In the genomic region with DNA sequence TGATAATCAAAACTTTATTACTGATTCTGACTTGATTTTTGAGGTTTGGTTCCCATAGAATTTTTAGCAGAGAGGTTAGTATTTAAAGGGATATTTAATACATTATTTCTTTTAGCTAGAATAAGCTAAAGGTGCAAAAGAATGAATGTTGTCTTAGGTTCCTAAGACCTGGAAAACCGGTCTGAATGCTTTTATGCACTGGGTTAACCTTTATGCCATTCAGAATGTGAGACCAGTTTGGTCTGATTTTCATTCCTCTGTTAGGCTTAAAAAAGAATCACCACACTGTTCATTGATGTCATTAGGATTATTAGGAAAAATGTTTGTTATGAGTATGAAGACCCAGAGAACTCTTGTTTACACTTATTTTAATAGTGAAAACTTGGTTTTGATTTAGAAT, we compare ENCODE assay signal across 27 cellular contexts. TPM values are rescaled to one million over a fixed set of nuclear protein-coding genes. Genes with fewer than 3 reads are reported as not detected.
DNase-seq lines count a peak whose midpoint lies in the region; ATAC-seq, FAIRE-seq and TF ChIP-seq lines count a peak whose summit lies in the region.
"Had no signal": no experiment of that assay in that cellular context is flagged by ENCODE, and none has a peak within 500 bp of the region (broad histone marks: within the 10 kb centered on the region; RNA-seq: fewer than 3 reads in every experiment).

No MANE protein-coding gene starts in this region.

- H3K36me3 ChIP-seq in PC-3 (ENCODE audit: low read depth, low read length) (no peaks in the 10 kb centered on the region), small intestine (ENCODE audit: control insufficient read depth in 2 of 2, insufficient read depth in 2 of 2, low read length in 2 of 2) (no peaks in the 10 kb centered on the region)
- H3K36me3 ChIP-seq: cardiac muscle cell had no signal

- no peak overlapping the region for H3K4me3 Mint-ChIP-seq in activated T-cell treated with anti-CD3 and anti-CD28 coated beads, Interleukin-2, amount 50 U/mL, for 24 hours
- H3K4me3 Mint-ChIP-seq in activated T-cell treated with anti-CD3 and anti-CD28 coated beads, Interleukin-2, amount 50 U/mL, for 4 hours, result no peak overlapping the region
- H3K4me3 Mint-ChIP-seq in activated CD4-positive, alpha-beta memory T cell treated with anti-CD3 and anti-CD28 coated beads for 36 hours, result no peak overlapping the region
- H3K4me3 Mint-ChIP-seq: stimulated activated memory B cell treated with anti-CD40 and anti-IgM and Interleukin-4, amounts not matched to agents 10 μg/mL and 1 μg/mL and 100 μg/mL, for 72 hours had no signal

- WGBS in small intestine, 3 donors, result 16 to 60% (median 28%) methylated on average over 1 of the region's 1 CpG

- H3F3A ChIP-seq in PC-3 (ENCODE audit: low read length, unreplicated experiment), result no peaks in the 10 kb centered on the region

- no peaks in the 10 kb centered on the region for H3K9me3 Mint-ChIP-seq in activated T-cell treated with anti-CD3 and anti-CD28 coated beads, Interleukin-2, amount 50 U/mL, for 24 hours
- H3K9me3 Mint-ChIP-seq in activated T-cell treated with anti-CD3 and anti-CD28 coated beads, Interleukin-2, amount 50 U/mL, for 4 hours, result no peaks in the 10 kb centered on the region
- no peaks in the 10 kb centered on the region for H3K9me3 Mint-ChIP-seq in activated CD4-positive, alpha-beta memory T cell treated with anti-CD3 and anti-CD28 coated beads for 36 hours
- H3K9me3 Mint-ChIP-seq: activated naive CD4-positive, alpha-beta T cell treated with anti-CD3 and anti-CD28 coated beads, Interleukin-2, amount 50 U/mL, for 72 hours; stimulated activated memory B cell treated with anti-CD40 and anti-IgM and Interleukin-4, amounts not matched to agents 10 μg/mL and 1 μg/mL and 100 μg/mL, for 72 hours; T-helper 2 cell treated with Interferon-gamma antibody and Interleukin-4, amounts not matched to agents 5 μg/mL and 100 μg/mL, for 36 hours had no signal

- CTCF ChIA-PET in PC-3 (lab: Charles Lee), result no interaction called here
- CTCF ChIA-PET in activated CD4-positive, alpha-beta memory T cell treated with anti-CD3 and anti-CD28 coated beads for 36 hours (lab: Charles Lee), result interaction anchor here (2.4 kb wide), 1 partner anchor 142 kb away, joined by 13 read pairs; no protein-coding TSS in a partner anchor

- intact Hi-C loops in PC-3 (cut with micrococcal nuclease) (no loop called here), left colon (cut with DNase I, micrococcal nuclease) (loop anchor here in 1 of 2 donors (10.0 kb wide), 1 partner anchor 95 kb away; no protein-coding TSS in a partner anchor)
- intact Hi-C loops in activated CD4-positive, alpha-beta memory T cell treated with anti-CD3 and anti-CD28 coated beads for 36 hours (cut with micrococcal nuclease), result loop anchor here (5.0 kb wide), 1 partner anchor 108 kb away; the partner anchor contains the start of gene DDX20

- no peak for DNase-seq in activated T-cell treated with anti-CD3 and anti-CD28 coated beads, Interleukin-2, amount 50 U/mL, for 24 hours
- no peak for DNase-seq in activated T-cell treated with anti-CD3 and anti-CD28 coated beads, Interleukin-2, amount 50 U/mL, for 4 hours
- DNase-seq in PC-3 (peak; percentile 60), left colon (no peak), small intestine (peak; percentile 21), DMS153 treated with DMSO at 0.1 percent for 48 hours (lab: John Stamatoyannopoulos, UW; ENCODE audit: unreplicated experiment) (no peak)
- no peak for DNase-seq in activated CD4-positive, alpha-beta memory T cell treated with anti-CD3 and anti-CD28 coated beads for 36 hours
- DNase-seq: activated CD4-positive, alpha-beta T cell treated with anti-CD3 and anti-CD28 coated beads for 4 hours; C1 segment of cervical spinal cord; effector CD8-positive, alpha-beta T cell; H7; NCI-H1417; NCI-H2029; NCI-H226; NCI-H526 treated with DMSO at 0.1 percent for 48 hours; psoas muscle; SIG-M5 had no signal

- no TSS peak for BruUV-seq in PC-3 (replicated peaks; lab: Mats Ljungman, UMichigan)

- peaks cover 77% of the 10 kb centered on the region for H3K4me1 Mint-ChIP-seq in activated T-cell treated with anti-CD3 and anti-CD28 coated beads, Interleukin-2, amount 50 U/mL, for 24 hours (ENCODE audit: low read depth)
- H3K4me1 Mint-ChIP-seq in activated T-cell treated with anti-CD3 and anti-CD28 coated beads, Interleukin-2, amount 50 U/mL, for 4 hours (ENCODE audit: low read depth), result peaks cover 73% of the 10 kb centered on the region
- H3K4me1 Mint-ChIP-seq in activated CD4-positive, alpha-beta memory T cell treated with anti-CD3 and anti-CD28 coated beads for 36 hours (ENCODE audit: low read depth), result peaks cover 73% of the 10 kb centered on the region

- no peak for TF ChIP-seq CTCF in PC-3 (conservative IDR thresholded peaks at IDR 0.05; ENCODE audit: low read depth, low read length)

- H3K4me1 ChIP-seq in PC-3 (ENCODE audit: insufficient read depth, low read length), result peaks cover 9% of the 10 kb centered on the region
- peaks cover 3 to 8% of the 10 kb centered on the region in 2 donors for H3K4me1 ChIP-seq in small intestine (ENCODE audit: control insufficient read depth in 2 of 2, insufficient read depth in 1 of 2, low read depth in 1 of 2, low read length in 1 of 2)

- H2AFZ ChIP-seq in PC-3 (ENCODE audit: low read length), result no peak overlapping the region

- FAIRE-seq in small intestine (lab: Jason Lieb, UNC), result no peak
- FAIRE-seq: colon, RCC 7860 had no signal

- 0 out of 2 replicates have a peak, but pooled peaks cover 5% of the 10 kb centered on the region for H4K20me1 ChIP-seq in PC-3 (ENCODE audit: low read length)

- ATAC-seq in activated T-cell treated with anti-CD3 and anti-CD28 coated beads, Interleukin-2, amount 50 U/mL, for 4 hours, result no peak
- no peak for ATAC-seq in PC-3
- peak; percentile 24 for ATAC-seq in left colon
- ATAC-seq in GM18505 (IDR thresholded peaks at IDR 0.05; ENCODE audit: unreplicated experiment), result no peak
- ATAC-seq: activated naive CD4-positive, alpha-beta T cell treated with anti-CD3 and anti-CD28 coated beads, Interleukin-2, amount 50 U/mL, for 72 hours; psoas muscle; stimulated activated memory B cell treated with anti-CD40 and anti-IgM and Interleukin-4, amounts not matched to agents 10 μg/mL and 1 μg/mL and 100 μg/mL, for 72 hours had no signal

- peak overlapping the region; percentile 26; the same call in 1 of the 2 replicates for H3K4me2 ChIP-seq in PC-3 (ENCODE audit: low read length)

- H3K79me2 ChIP-seq in PC-3 (ENCODE audit: low read length), result peaks cover 28% of the 10 kb centered on the region; the same call in 1 of the 2 replicates

- no peak overlapping the region for H3K9ac ChIP-seq in PC-3 (ENCODE audit: low read length)

- H3K27ac ChIP-seq in PC-3 (ENCODE audit: low read length), result no peak overlapping the region
- no peak overlapping the region for H3K27ac ChIP-seq in small intestine (ENCODE audit: low read depth in 1 of 2, low read length in 1 of 2)
- H3K27ac ChIP-seq: 22Rv1, cardiac muscle cell, epithelial cell of prostate, HL-60, psoas muscle had no signal

- POLR2A ChIA-PET in PC-3 (lab: Charles Lee; ENCODE audit: unreplicated experiment), result no interaction called here
- POLR2A ChIA-PET in activated CD4-positive, alpha-beta memory T cell treated with anti-CD3 and anti-CD28 coated beads for 36 hours (lab: Charles Lee), result interaction anchor here (0.9 kb wide), 1 partner anchor 141 kb away, joined by 3 read pairs; no protein-coding TSS in a partner anchor

- no peaks in the 10 kb centered on the region for H3K9me2 ChIP-seq in PC-3 (replicated peaks; ENCODE audit: low read length)

- H3K27me3 Mint-ChIP-seq in activated T-cell treated with anti-CD3 and anti-CD28 coated beads, Interleukin-2, amount 50 U/mL, for 24 hours, result no peaks in the 10 kb centered on the region
- H3K27me3 Mint-ChIP-seq in activated T-cell treated with anti-CD3 and anti-CD28 coated beads, Interleukin-2, amount 50 U/mL, for 4 hours (ENCODE audit: low read depth), result no peaks in the 10 kb centered on the region
- H3K27me3 Mint-ChIP-seq in activated CD4-positive, alpha-beta memory T cell treated with anti-CD3 and anti-CD28 coated beads for 36 hours, result no peaks in the 10 kb centered on the region
- H3K27me3 Mint-ChIP-seq: stimulated activated memory B cell treated with anti-CD40 and anti-IgM and Interleukin-4, amounts not matched to agents 10 μg/mL and 1 μg/mL and 100 μg/mL, for 72 hours had no signal

- H3K4me3 ChIP-seq in PC-3 (ENCODE audit: low read length), result no peak overlapping the region
- H3K4me3 ChIP-seq in small intestine (ENCODE audit: low read depth in 1 of 2, low read length in 2 of 2), result no peak overlapping the region
- H3K4me3 ChIP-seq: cardiac muscle cell, psoas muscle had no signal

- no peak for TF ChIP-seq POLR2A in GM18505 (IDR thresholded peaks at IDR 0.05; ENCODE audit: borderline replicate concordance, extremely low read depth, insufficient read depth, insufficient read length)

- H3K27ac Mint-ChIP-seq in activated T-cell treated with anti-CD3 and anti-CD28 coated beads, Interleukin-2, amount 50 U/mL, for 24 hours, result peak overlapping the region; percentile 67
- no peak overlapping the region for H3K27ac Mint-ChIP-seq in activated CD4-positive, alpha-beta memory T cell treated with anti-CD3 and anti-CD28 coated beads for 36 hours

- H3K9me3 ChIP-seq in PC-3 (ENCODE audit: low read length), result no peaks in the 10 kb centered on the region
- no peaks in the 10 kb centered on the region for H3K9me3 ChIP-seq in small intestine (ENCODE audit: control insufficient read depth, low read depth)
- H3K9me3 ChIP-seq: psoas muscle had no signal

- H3K27me3 ChIP-seq in PC-3 (ENCODE audit: low read length) (no peaks in the 10 kb centered on the region), small intestine (ENCODE audit: control insufficient read depth in 2 of 2, insufficient read depth in 2 of 2, low read length in 2 of 2) (no peaks in the 10 kb centered on the region)
- H3K27me3 ChIP-seq: cardiac muscle cell had no signal

- H3K36me3 Mint-ChIP-seq in activated T-cell treated with anti-CD3 and anti-CD28 coated beads, Interleukin-2, amount 50 U/mL, for 24 hours (ENCODE audit: low read depth), result peaks cover 65% of the 10 kb centered on the region
- H3K36me3 Mint-ChIP-seq in activated T-cell treated with anti-CD3 and anti-CD28 coated beads, Interleukin-2, amount 50 U/mL, for 4 hours (ENCODE audit: insufficient read depth), result peaks cover 23% of the 10 kb centered on the region
- peaks cover 30% of the 10 kb centered on the region for H3K36me3 Mint-ChIP-seq in activated CD4-positive, alpha-beta memory T cell treated with anti-CD3 and anti-CD28 coated beads for 36 hours

RNA-seq across cellular contexts. Expression of gene RAP1A, which starts 30.1 kb away (rescaled TPM):
- 100 to 1,000 TPM; 169 to 182 (median 171) TPM for total RNA-seq in activated T-cell treated with anti-CD3 and anti-CD28 coated beads, Interleukin-2, amount 50 U/mL, for 4 hours
- total RNA-seq in PC-3 (2014; rRNA removed), result 19.0 TPM in 2 replicates
- 100 to 1,000 TPM in 1 of 2 donors, 10 to 100 TPM in 1; 82.3 to 113 TPM for total RNA-seq in left colon
- 100 to 1,000 TPM in 1 of 3 donors, 10 to 100 TPM in 2; 75.4 to 150 (median 92.1) TPM for polyA plus RNA-seq in small intestine
- 100 to 1,000 TPM; 292 to 294 TPM for total RNA-seq in activated CD4-positive, alpha-beta memory T cell treated with anti-CD3 and anti-CD28 coated beads for 36 hours

Comparison
In these comparisons a context has a peak if more than half of its experiments do, and no peak if none do; other contexts are left out.
1. DNase-seq: peak in PC-3 (single experiment) and small intestine (single experiment); none in activated T-cell treated with anti-CD3 and anti-CD28 coated beads, Interleukin-2, amount 50 U/mL, for 24 hours (single experiment), activated T-cell treated with anti-CD3 and anti-CD28 coated beads, Interleukin-2, amount 50 U/mL, for 4 hours (single experiment), left colon (0 of 2), DMS153 treated with DMSO at 0.1 percent for 48 hours (single experiment) and activated CD4-positive, alpha-beta memory T cell treated with anti-CD3 and anti-CD28 coated beads for 36 hours (single experiment).